16 cellular contexts compared by ENCODE assay signal in the genomic region with DNA sequence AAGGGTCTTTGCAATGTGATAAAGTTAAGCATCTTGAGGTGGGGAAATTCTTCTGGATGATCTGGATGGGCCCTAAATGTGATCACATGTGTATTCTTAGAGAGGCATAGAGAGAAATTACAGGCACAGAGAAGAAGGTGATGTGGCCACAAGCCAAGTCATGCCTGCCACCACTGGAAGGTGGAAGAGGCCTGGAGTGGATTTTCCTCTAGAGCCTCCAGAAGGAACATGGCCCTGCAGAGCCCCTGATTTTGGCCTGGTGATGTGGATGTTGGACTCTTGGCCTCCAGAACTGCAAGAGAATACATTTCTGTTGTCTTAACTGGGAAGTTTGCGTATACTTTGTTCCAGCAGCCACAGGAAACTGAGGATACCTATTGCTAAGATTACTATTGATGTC.
DNase-seq lines count a peak whose midpoint lies in the region; ATAC-seq and TF ChIP-seq lines count a peak whose summit lies in the region.
"Had no signal": no experiment of that assay in that cellular context is flagged by ENCODE, and none has a peak within 500 bp of the region (broad histone marks: within the 10 kb centered on the region; RNA-seq: fewer than 3 reads in every experiment).

No MANE protein-coding gene starts in this region.

- H3K27me3 ChIP-seq in mucosa of stomach (ENCODE audit: control insufficient read depth, insufficient read depth, low read length): no peaks in the 10 kb centered on the region

- ATAC-seq in activated T-cell treated with anti-CD3 and anti-CD28 coated beads, Interleukin-2, amount 50 U/mL, for 72 hours (replicated peaks in 1 of 2): no peak
- ATAC-seq in stimulated activated memory B cell treated with anti-CD40 and anti-IgM and Interleukin-4, amounts not matched to agents 10 μg/mL and 1 μg/mL and 100 μg/mL, for 72 hours: no peak
- ATAC-seq: A549 had no signal

- H3K27ac Mint-ChIP-seq in activated T-cell treated with anti-CD3 and anti-CD28 coated beads, Interleukin-2, amount 50 U/mL, for 72 hours: peak overlapping the region; percentile 10
- H3K27ac Mint-ChIP-seq in HFFc6: peak overlapping the region; percentile 72; the same call in 1 of the 2 replicates
- H3K27ac Mint-ChIP-seq in activated T-helper 2 cell treated with anti-CD3 and anti-CD28 coated beads, Interferon-gamma antibody, Interleukin-2, Interleukin-4, amounts not matched to agents 10 μg/mL and 5 μg/mL and 100 μg/mL, durations not matched to agents 14 hours and 24 hours and 36 hours: peak overlapping the region; percentile 34
- no peak overlapping the region for H3K27ac Mint-ChIP-seq in stimulated activated memory B cell treated with anti-CD40 and anti-IgM and Interleukin-4, amounts not matched to agents 10 μg/mL and 1 μg/mL and 100 μg/mL, for 72 hours
- H3K27ac Mint-ChIP-seq: CD14-positive monocyte had no signal

- no peaks in the 10 kb centered on the region for H3K36me3 ChIP-seq in mucosa of stomach (ENCODE audit: control insufficient read depth, insufficient read depth, low read length)

- no peaks in the 10 kb centered on the region for H3K9me3 ChIP-seq in mucosa of stomach (ENCODE audit: control insufficient read depth, low read length)

- intact Hi-C loops in activated T-helper 2 cell treated with anti-CD3 and anti-CD28 coated beads, Interferon-gamma antibody, Interleukin-2, Interleukin-4, amounts not matched to agents 10 μg/mL and 5 μg/mL and 100 μg/mL, durations not matched to agents 14 hours and 24 hours and 36 hours (cut with micrococcal nuclease): no loop called here
- intact Hi-C loops in posterior cingulate gyrus (cut with DNase I): no loop called here

- H3K9ac ChIP-seq in mucosa of stomach (ENCODE audit: low read length): no peak overlapping the region

- no peak for DNase-seq in activated T-cell treated with anti-CD3 and anti-CD28 coated beads, Interleukin-2, amount 50 U/mL, for 72 hours
- no peak for DNase-seq in activated T-cell treated with anti-CD3 and anti-CD28 coated beads, Interleukin-2, amount 50 U/mL, for 1 hour
- DNase-seq in HFFc6: no peak
- DNase-seq in activated T-helper 2 cell treated with anti-CD3 and anti-CD28 coated beads, Interferon-gamma antibody, Interleukin-2, Interleukin-4, amounts not matched to agents 10 μg/mL and 5 μg/mL and 100 μg/mL, durations not matched to agents 14 hours and 24 hours and 36 hours (ENCODE audit: low spot score): no peak
- DNase-seq in foreskin melanocyte: no peak
- no peak for DNase-seq in posterior cingulate gyrus
- DNase-seq: COR-L47, DMS153, Karpas-422, NCI-H1417, NCI-H1930, NCI-H510A had no signal

- peaks cover 58% of the 10 kb centered on the region for H3K4me1 ChIP-seq in mucosa of stomach (ENCODE audit: control insufficient read depth, insufficient read depth, low read length)

- H3K4me3 Mint-ChIP-seq in activated T-cell treated with anti-CD3 and anti-CD28 coated beads, Interleukin-2, amount 50 U/mL, for 72 hours: no peak overlapping the region
- no peak overlapping the region for H3K4me3 Mint-ChIP-seq in HFFc6
- no peak overlapping the region for H3K4me3 Mint-ChIP-seq in activated T-helper 2 cell treated with anti-CD3 and anti-CD28 coated beads, Interferon-gamma antibody, Interleukin-2, Interleukin-4, amounts not matched to agents 10 μg/mL and 5 μg/mL and 100 μg/mL, durations not matched to agents 14 hours and 24 hours and 36 hours (ENCODE audit: low read depth)
- H3K4me3 Mint-ChIP-seq in stimulated activated memory B cell treated with anti-CD40 and anti-IgM and Interleukin-4, amounts not matched to agents 10 μg/mL and 1 μg/mL and 100 μg/mL, for 72 hours: no peak overlapping the region
- H3K4me3 Mint-ChIP-seq: CD14-positive monocyte had no signal

- H3K9me3 Mint-ChIP-seq in activated T-cell treated with anti-CD3 and anti-CD28 coated beads, Interleukin-2, amount 50 U/mL, for 72 hours: peaks cover 0 to 6% of the 10 kb centered on the region in 2 donors
- peaks cover 5% of the 10 kb centered on the region for H3K9me3 Mint-ChIP-seq in HFFc6
- peaks cover 9% of the 10 kb centered on the region for H3K9me3 Mint-ChIP-seq in activated T-helper 2 cell treated with anti-CD3 and anti-CD28 coated beads, Interferon-gamma antibody, Interleukin-2, Interleukin-4, amounts not matched to agents 10 μg/mL and 5 μg/mL and 100 μg/mL, durations not matched to agents 14 hours and 24 hours and 36 hours
- peaks cover 5% of the 10 kb centered on the region for H3K9me3 Mint-ChIP-seq in stimulated activated memory B cell treated with anti-CD40 and anti-IgM and Interleukin-4, amounts not matched to agents 10 μg/mL and 1 μg/mL and 100 μg/mL, for 72 hours

- H3K4me3 ChIP-seq in mucosa of stomach (ENCODE audit: low read length): peak overlapping the region; percentile 6
- H3K4me3 ChIP-seq: A549 had no signal

- no peak for TF ChIP-seq CTCF in HFFc6 (IDR thresholded peaks at IDR 0.05)

- no peaks in the 10 kb centered on the region for H3K27me3 Mint-ChIP-seq in activated T-cell treated with anti-CD3 and anti-CD28 coated beads, Interleukin-2, amount 50 U/mL, for 72 hours (ENCODE audit: low read depth)
- H3K27me3 Mint-ChIP-seq in HFFc6 (ENCODE audit: insufficient read depth): peaks cover 6% of the 10 kb centered on the region
- H3K27me3 Mint-ChIP-seq in activated T-helper 2 cell treated with anti-CD3 and anti-CD28 coated beads, Interferon-gamma antibody, Interleukin-2, Interleukin-4, amounts not matched to agents 10 μg/mL and 5 μg/mL and 100 μg/mL, durations not matched to agents 14 hours and 24 hours and 36 hours (ENCODE audit: low read depth): no peaks in the 10 kb centered on the region
- no peaks in the 10 kb centered on the region for H3K27me3 Mint-ChIP-seq in stimulated activated memory B cell treated with anti-CD40 and anti-IgM and Interleukin-4, amounts not matched to agents 10 μg/mL and 1 μg/mL and 100 μg/mL, for 72 hours

- peaks cover 17 to 29% of the 10 kb centered on the region in 2 donors for H3K36me3 Mint-ChIP-seq in activated T-cell treated with anti-CD3 and anti-CD28 coated beads, Interleukin-2, amount 50 U/mL, for 72 hours (ENCODE audit: insufficient read depth in 2 of 2)
- H3K36me3 Mint-ChIP-seq in HFFc6 (ENCODE audit: low read depth): peaks cover 23% of the 10 kb centered on the region
- peaks cover 63% of the 10 kb centered on the region for H3K36me3 Mint-ChIP-seq in activated T-helper 2 cell treated with anti-CD3 and anti-CD28 coated beads, Interferon-gamma antibody, Interleukin-2, Interleukin-4, amounts not matched to agents 10 μg/mL and 5 μg/mL and 100 μg/mL, durations not matched to agents 14 hours and 24 hours and 36 hours (ENCODE audit: low read depth)
- H3K36me3 Mint-ChIP-seq in stimulated activated memory B cell treated with anti-CD40 and anti-IgM and Interleukin-4, amounts not matched to agents 10 μg/mL and 1 μg/mL and 100 μg/mL, for 72 hours: no peaks in the 10 kb centered on the region

- H3K4me1 Mint-ChIP-seq in activated T-cell treated with anti-CD3 and anti-CD28 coated beads, Interleukin-2, amount 50 U/mL, for 72 hours (ENCODE audit: low read depth): peaks cover 53% of the 10 kb centered on the region
- H3K4me1 Mint-ChIP-seq in HFFc6 (ENCODE audit: low read depth): peaks cover 47% of the 10 kb centered on the region
- peaks cover 32% of the 10 kb centered on the region for H3K4me1 Mint-ChIP-seq in activated T-helper 2 cell treated with anti-CD3 and anti-CD28 coated beads, Interferon-gamma antibody, Interleukin-2, Interleukin-4, amounts not matched to agents 10 μg/mL and 5 μg/mL and 100 μg/mL, durations not matched to agents 14 hours and 24 hours and 36 hours (ENCODE audit: low read depth)
- no peaks in the 10 kb centered on the region for H3K4me1 Mint-ChIP-seq in stimulated activated memory B cell treated with anti-CD40 and anti-IgM and Interleukin-4, amounts not matched to agents 10 μg/mL and 1 μg/mL and 100 μg/mL, for 72 hours
- H3K4me1 Mint-ChIP-seq: CD14-positive monocyte had no signal
